ENCODE assay signal across 8 cellular contexts in genomic region chr1:101236546-101237228, GRCh38. TPM values are rescaled to one million over a fixed set of nuclear protein-coding genes. Genes with fewer than 3 reads are reported as not detected.
DNase-seq lines count a peak whose midpoint lies in the region; ATAC-seq, FAIRE-seq and TF ChIP-seq lines count a peak whose summit lies in the region.

Gene S1PR1, plus strand, starts transcription at chr1:101237019. Its CDS starts 1,966 bp downstream, at chr1:101238985.

- peak within 1 kb of the TSS; percentile 73 for H3K27ac ChIP-seq in RWPE1
- H3K27ac ChIP-seq in pancreas: peak within 1 kb of the TSS in 2 of 4 donors; percentile 2 to 30

- CTCF ChIA-PET in RWPE1 (lab: Yijun Ruan, JAX): interaction anchor here (0.6 to 2.3 kb wide), 4 partner anchors 9 to 252 kb away, joined by 3 to 11 read pairs (median 3); no protein-coding TSS in a partner anchor

- peaks cover 4 to 14% (median 8%) of the 10 kb centered on the region in 3 donors for H3K4me1 ChIP-seq in pancreas

- no peak for FAIRE-seq in pancreas (lab: Jason Lieb, UNC)

- H3K27me3 ChIP-seq in pancreas: peaks cover 0 to 26% (median 0%) of the 10 kb centered on the region in 4 donors

- H3K4me3 ChIP-seq in pancreas: peak within 1 kb of the TSS; percentile 14 to 59 (median 36)

- POLR2A ChIA-PET in RWPE1 (lab: Yijun Ruan, JAX; ENCODE audit: low non-redundant PET): no interaction called here

- H3K36me3 Mint-ChIP-seq in activated naive CD4-positive, alpha-beta T cell treated with anti-CD3 and anti-CD28 coated beads, Interleukin-2, amount 50 U/mL, for 72 hours: peaks cover 66 to 79% of the 10 kb centered on the region in 2 donors
- peaks cover 4% of the 10 kb centered on the region for H3K36me3 Mint-ChIP-seq in type B pancreatic cell

- ATAC-seq in GM18907 (IDR thresholded peaks at IDR 0.05; ENCODE audit: unreplicated experiment): peak; percentile 30
- ATAC-seq in HG03039 (IDR thresholded peaks at IDR 0.05; ENCODE audit: unreplicated experiment): peak; percentile 7
- peak; percentile 10 to 27 for ATAC-seq in activated naive CD4-positive, alpha-beta T cell treated with anti-CD3 and anti-CD28 coated beads, Interleukin-2, amount 50 U/mL, for 72 hours
- ATAC-seq in pancreas: peak; percentile 42 to 66 (median 60)

- peak within 1 kb of the TSS; percentile 91 for H3K4me3 Mint-ChIP-seq in type B pancreatic cell

- DNase-seq in RWPE1 (ENCODE audit: low spot score) (peak; percentile 25), head of caudate nucleus (peak in 38 of 42 donors; percentile 21 to 78 (median 50)), pancreas (peak in 4 of 6 donors; percentile 41 to 76 (median 59)), type B pancreatic cell (ENCODE audit: extremely low spot score, unreplicated experiment) (peak; percentile 79), SKM-1 treated with dmso at 0.1 percent for 144 hours (lab: John Stamatoyannopoulos, UW; ENCODE audit: unreplicated experiment) (no peak)
- DNase-seq in activated naive CD4-positive, alpha-beta T cell treated with anti-CD3 and anti-CD28 coated beads, Interleukin-2, amount 50 U/mL, for 72 hours (ENCODE audit: low spot score in 2 of 2): peak; percentile 66 to 77

- peaks cover 6 to 13% of the 10 kb centered on the region in 2 donors for H3K9me3 Mint-ChIP-seq in activated naive CD4-positive, alpha-beta T cell treated with anti-CD3 and anti-CD28 coated beads, Interleukin-2, amount 50 U/mL, for 72 hours
- no peaks in the 10 kb centered on the region for H3K9me3 Mint-ChIP-seq in type B pancreatic cell

- intact Hi-C loops in head of caudate nucleus (cut with DNase I): loop anchor here (10.0 kb wide), 1 partner anchor 102 kb away; no protein-coding TSS in a partner anchor
- intact Hi-C loops in pancreas (cut with DNase I): loop anchor here in 1 of 3 donors (5.0 to 10.0 kb wide), 2 partner anchors 104 to 312 kb away; no protein-coding TSS in a partner anchor

- H3K9me3 ChIP-seq in pancreas: no peaks in the 10 kb centered on the region

- no peak for TF ChIP-seq CTCF in RWPE1 (conservative IDR thresholded peaks at IDR 0.05; ENCODE audit: low read depth)
- no peak for TF ChIP-seq CTCF in pancreas (IDR thresholded peaks at IDR 0.05)
- no peak for TF ChIP-seq CTCF in type B pancreatic cell (conservative IDR thresholded peaks at IDR 0.05)

- peaks cover 20% of the 10 kb centered on the region for H3K4me1 Mint-ChIP-seq in type B pancreatic cell (ENCODE audit: unreplicated experiment)

- peaks cover 70% of the 10 kb centered on the region for H3K27me3 Mint-ChIP-seq in type B pancreatic cell

- WGBS in pancreas, 2 donors: 2% methylated on average over 44 to 45 of the region's 45 CpGs

- no peaks in the 10 kb centered on the region for H3K36me3 ChIP-seq in pancreas

- peak within 1 kb of the TSS; percentile 99 for H3K27ac Mint-ChIP-seq in activated naive CD4-positive, alpha-beta T cell treated with anti-CD3 and anti-CD28 coated beads, Interleukin-2, amount 50 U/mL, for 72 hours
- H3K27ac Mint-ChIP-seq in type B pancreatic cell: peak within 1 kb of the TSS; percentile 23

RNA-seq across cellular contexts. Expression of gene S1PR1, which starts in this region (rescaled TPM):
- 100 to 1,000 TPM; 125 to 221 TPM for total RNA-seq in activated naive CD4-positive, alpha-beta T cell treated with anti-CD3 and anti-CD28 coated beads, Interleukin-2, amount 50 U/mL, for 72 hours
- total RNA-seq in pancreas (1 to 10 TPM; 2.3 to 6.5 (median 5.7) TPM), type B pancreatic cell (ENCODE audit: low replicate concordance) (1.9 and 18.3 TPM in 2 replicates)
- polyA plus RNA-seq in pancreas: 10 to 100 TPM in 1 of 2 donors, 1 to 10 TPM in 1; 4.0 to 10.1 TPM

Comparison
In these comparisons a context has a peak if more than half of its experiments do, and no peak if none do; other contexts are left out.
1. ATAC-seq: peak in every context shown above with its lines; median percentile 60 in pancreas; 30 in GM18907; 18 in activated naive CD4-positive, alpha-beta T cell treated with anti-CD3 and anti-CD28 coated beads, Interleukin-2, amount 50 U/mL, for 72 hours; 7 in HG03039.